16 cellular contexts compared by ENCODE assay signal in genomic region chr13:97119899-97120745, GRCh38.
A peak's percentile ranks its signal among the peaks of the same experiment; 100 is the strongest.
DNase-seq lines count a peak whose midpoint lies in the region; ATAC-seq and TF ChIP-seq lines count a peak whose summit lies in the region.
"Had no signal": no experiment of that assay in that cellular context is flagged by ENCODE, and none has a peak within 500 bp of the region (broad histone marks: within the 10 kb centered on the region; RNA-seq: fewer than 3 reads in every experiment).

No MANE protein-coding gene starts in this region.

- H3K18ac ChIP-seq in IMR-90 (ENCODE audit: low read depth, low read length) = peak overlapping the region; percentile 74; the same call in 1 of the 2 replicates

- TF ChIP-seq RAD21 in SK-N-SH (IDR thresholded peaks at IDR 0.05; ENCODE audit: low read length) (no peak), IMR-90 (IDR thresholded peaks at IDR 0.05; ENCODE audit: low read length) (no peak)

- H2AFZ ChIP-seq in SK-N-SH (ENCODE audit: low read depth) (no peak overlapping the region), IMR-90 (replicated peaks; ENCODE audit: low read length, poor library complexity) (no peak overlapping the region)

- peak overlapping the region; percentile 23; the same call in 1 of the 3 replicates for H2BK15ac ChIP-seq in IMR-90 (ENCODE audit: low read depth, low read length)

- ATAC-seq in SK-N-SH treated with all-trans-retinoic acid at 6 μM for 48 hours = no peak
- no peak for ATAC-seq in IMR-90 (ENCODE audit: low read depth)
- ATAC-seq in HG03108 (IDR thresholded peaks at IDR 0.05; ENCODE audit: unreplicated experiment) = no peak
- ATAC-seq in heart left ventricle = no peak
- ATAC-seq: CD8-positive, alpha-beta T cell; K562 had no signal

- POLR2A ChIA-PET in SK-N-SH (lab: Yijun Ruan, JAX) (no interaction called here), IMR-90 (lab: Charles Lee; ENCODE audit: unreplicated experiment) (no interaction called here)

- no peak for TF ChIP-seq EP300 in SK-N-SH (IDR thresholded peaks at IDR 0.05; ENCODE audit: borderline replicate concordance in 1 of 2, low read depth in 1 of 2, low read length in 1 of 2)

- H3K4ac ChIP-seq in IMR-90 (ENCODE audit: low read depth, low read length) = peak overlapping the region; percentile 38; the same call in 1 of the 2 replicates

- H3K36me3 ChIP-seq in SK-N-SH (replicated peaks in 1 of 2; ENCODE audit: control insufficient read depth in 1 of 2, insufficient read depth in 2 of 2, low read length in 1 of 2) (no peaks in the 10 kb centered on the region), IMR-90 (ENCODE audit: control insufficient read depth, insufficient read depth, low read length) (no peaks in the 10 kb centered on the region), heart left ventricle (no peaks in the 10 kb centered on the region), left ventricle myocardium inferior (no peaks in the 10 kb centered on the region)
- H3K36me3 ChIP-seq: stomach had no signal

- no peak for TF ChIP-seq POLR2A in IMR-90 (IDR thresholded peaks at IDR 0.05; ENCODE audit: low read depth, low read length)
- TF ChIP-seq POLR2A in heart left ventricle (IDR thresholded peaks at IDR 0.05) = no peak

- DNase-seq in SK-N-SH (no peak), IMR-90 (peak; percentile 64), choroid plexus epithelial cell (ENCODE audit: low read depth) (peak; percentile 64), putamen (ENCODE audit: low spot score) (peak; percentile 53), heart left ventricle (no peak), left ventricle myocardium inferior (no peak)
- DNase-seq: activated CD8-positive, alpha-beta memory T cell treated with anti-CD3 and anti-CD28 coated beads, Interleukin-2, amount 50 U/mL, for 4 hours; CD8-positive, alpha-beta T cell; NCI-H510A; OCI-M1; stomach; SW 1271 had no signal

- H2AK5ac ChIP-seq in IMR-90 (ENCODE audit: low read depth, low read length) = peak overlapping the region; percentile 65

- H3K4me2 ChIP-seq in SK-N-SH = no peak overlapping the region
- no peak overlapping the region for H3K4me2 ChIP-seq in IMR-90 (ENCODE audit: low read depth, low read length)

- no peak overlapping the region for H4K8ac ChIP-seq in IMR-90 (ENCODE audit: low read depth in 2 of 2, low read length in 2 of 2)

- peak overlapping the region; percentile 23 for H2BK120ac ChIP-seq in IMR-90 (ENCODE audit: low read depth, low read length)

- 82% methylated on average over 5 of the region's 5 CpGs for WGBS in SK-N-SH (ENCODE audit: low lambda C conversion rate)
- WGBS in IMR-90 (ENCODE audit: extremely low coverage in 2 of 2, insufficient read length in 1 of 2), 2 experiments = 33% methylated on average over 1 of the region's 5 CpGs; no CpG with 5 or more reads in 1 of the 2 experiments
- WGBS in heart left ventricle, 4 donors = 93 to 95% (median 93%) methylated on average over 5 of the region's 5 CpGs

- H3K9ac ChIP-seq in SK-N-SH (no peak overlapping the region), IMR-90 (ENCODE audit: low read depth, low read length) (no peak overlapping the region)

- CTCF ChIA-PET in SK-N-SH (lab: Yijun Ruan, JAX) (interaction anchor here (1.0 kb wide), 2 partner anchors 10 to 11 kb away, joined by 3 to 7 read pairs; no protein-coding TSS in a partner anchor), IMR-90 (lab: Yijun Ruan, JAX) (interaction anchor here (0.6 to 1.0 kb wide), 2 partner anchors 102 to 1480 kb away, joined by 3 to 4 read pairs; partner anchors contain the start of gene MBNL2)

- H3K4me1 ChIP-seq in SK-N-SH (ENCODE audit: control insufficient read depth in 1 of 2, insufficient read depth in 2 of 2, low read depth in 1 of 2, low read length in 1 of 2) = peaks cover 7 to 57% of the 10 kb centered on the region in 2 experiments
- H3K4me1 ChIP-seq in IMR-90 (ENCODE audit: control insufficient read depth, insufficient read depth, low read length) = peaks cover 24% of the 10 kb centered on the region
- H3K4me1 ChIP-seq in heart left ventricle = peaks cover 0 to 49% (median 29%) of the 10 kb centered on the region in 12 donors
- peaks cover 62% of the 10 kb centered on the region for H3K4me1 ChIP-seq in left ventricle myocardium inferior

- 0 out of 2 replicates have a peak overlapping the region, but pooled peaks have one; percentile 46 for H3K14ac ChIP-seq in IMR-90 (replicated peaks; ENCODE audit: low read depth, low read length)

- H4K20me1 ChIP-seq in SK-N-SH (ENCODE audit: insufficient read depth) (no peaks in the 10 kb centered on the region), IMR-90 (ENCODE audit: insufficient read depth, low read length) (no peaks in the 10 kb centered on the region)

- no peaks in the 10 kb centered on the region for H3K9me2 ChIP-seq in SK-N-SH

- no peak overlapping the region for H2AK9ac ChIP-seq in IMR-90 (replicated peaks; ENCODE audit: low read depth, low read length, poor library complexity)

- no peak overlapping the region for H4K5ac ChIP-seq in IMR-90 (ENCODE audit: low read depth, low read length)

- H3K9me1 ChIP-seq in IMR-90 (ENCODE audit: insufficient read depth, low read length) = peaks cover 23% of the 10 kb centered on the region

- peak overlapping the region; percentile 2; the same call in 1 of the 2 replicates for H2BK20ac ChIP-seq in IMR-90 (ENCODE audit: low read depth, low read length)

- no peak overlapping the region for H3K56ac ChIP-seq in IMR-90 (ENCODE audit: extremely low read depth, insufficient read depth, low read length)

- intact Hi-C loops in IMR-90 (cut with micrococcal nuclease) = loop anchor here (10.0 kb wide), 1 partner anchor 455 kb away; no protein-coding TSS in a partner anchor
- intact Hi-C loops in heart left ventricle (cut with DNase I) = no loop called here
- intact Hi-C loops in left ventricle myocardium inferior (cut with micrococcal nuclease) = loop anchor here (5.0 kb wide), 1 partner anchor 222 kb away; no protein-coding TSS in a partner anchor

- dilution Hi-C loops in IMR-90 (cut with HindIII; ENCODE audit: low sequenced_read_pairs, unreplicated experiment) = no loop called here

- H3F3A ChIP-seq in SK-N-SH (replicated peaks; ENCODE audit: insufficient read depth) = peaks cover 46% of the 10 kb centered on the region

- no peak overlapping the region for H3K4me3 ChIP-seq in SK-N-SH (ENCODE audit: low read depth in 2 of 2, low read length in 1 of 2)
- H3K4me3 ChIP-seq in IMR-90 (ENCODE audit: insufficient read depth, low read depth, low read length) = no peak overlapping the region
- no peak overlapping the region for H3K4me3 ChIP-seq in choroid plexus epithelial cell (ENCODE audit: low read depth, low read length)
- no peak overlapping the region for H3K4me3 ChIP-seq in heart left ventricle
- no peak overlapping the region for H3K4me3 ChIP-seq in left ventricle myocardium inferior
- H3K4me3 ChIP-seq: K562, stomach had no signal

- H3K27ac ChIP-seq in SK-N-SH (ENCODE audit: low read depth in 2 of 2, low read length in 1 of 2) (no peak overlapping the region; a peak in 2 of 4 replicates), IMR-90 (ENCODE audit: insufficient read depth, low read length) (no peak overlapping the region), heart left ventricle (no peak overlapping the region), left ventricle myocardium inferior (replicated peaks) (no peak overlapping the region)
- H3K27ac ChIP-seq: 22Rv1, stomach had no signal

- H2BK5ac ChIP-seq in IMR-90 (ENCODE audit: low read depth, low read length, poor library complexity, severe bottlenecking) = no peak overlapping the region

- in situ Hi-C loops in IMR-90 (cut with MboI; ENCODE audit: low sequenced_read_pairs) = loop anchor here (5.0 to 10.0 kb wide), 2 partner anchors 92 to 235 kb away; no protein-coding TSS in a partner anchor

- H4K91ac ChIP-seq in IMR-90 (ENCODE audit: insufficient read depth, low read depth, low read length) = peak overlapping the region; percentile 21; the same call in 1 of the 2 replicates

- BruUV-seq in IMR-90 (replicated peaks; lab: Mats Ljungman, UMichigan) = no TSS peak

- H3K27me3 ChIP-seq in SK-N-SH (ENCODE audit: insufficient read depth) = no peaks in the 10 kb centered on the region
- H3K27me3 ChIP-seq in IMR-90 (ENCODE audit: control insufficient read depth, insufficient read depth, low read length) = no peaks in the 10 kb centered on the region
- H3K27me3 ChIP-seq in heart left ventricle = no peaks in the 10 kb centered on the region
- no peaks in the 10 kb centered on the region for H3K27me3 ChIP-seq in left ventricle myocardium inferior (ENCODE audit: low read depth)
- H3K27me3 ChIP-seq: stomach had no signal

- H3K9me3 ChIP-seq in SK-N-SH (no peaks in the 10 kb centered on the region), IMR-90 (ENCODE audit: control insufficient read depth, insufficient read depth, low read length) (no peaks in the 10 kb centered on the region), heart left ventricle (no peaks in the 10 kb centered on the region), left ventricle myocardium inferior (replicated peaks) (no peaks in the 10 kb centered on the region)
- H3K9me3 ChIP-seq: stomach had no signal

- H3K79me2 ChIP-seq in SK-N-SH (ENCODE audit: insufficient read depth) = no peaks in the 10 kb centered on the region; the same call in 1 of the 2 replicates

- TF ChIP-seq CTCF in SK-N-SH (IDR thresholded peaks at IDR 0.05) (no peak), IMR-90 (conservative IDR thresholded peaks at IDR 0.05; ENCODE audit: low read depth, low read length) (no peak), choroid plexus epithelial cell (conservative IDR thresholded peaks at IDR 0.05; ENCODE audit: low read depth, low read length) (no peak), heart left ventricle (IDR thresholded peaks at IDR 0.05) (no peak), left ventricle myocardium inferior (IDR thresholded peaks at IDR 0.05; ENCODE audit: borderline replicate concordance) (no peak)

- H3K79me1 ChIP-seq in IMR-90 (ENCODE audit: low read depth in 1 of 2, low read length in 2 of 2) = peaks cover 0 to 3% of the 10 kb centered on the region in 2 experiments; a peak in 1 of 4 replicates

- H3K23ac ChIP-seq in IMR-90 (ENCODE audit: low read depth, low read length) = peak overlapping the region; percentile 52; the same call in 1 of the 2 replicates

TF ChIP-seq in SK-N-SH, 30 proteins besides CTCF, POLR2A, EP300 and RAD21 (continues in another document):
- no peak for TF ChIP-seq SIN3A (IDR thresholded peaks at IDR 0.05; ENCODE audit: borderline replicate concordance, low read depth, low read length)

TF ChIP-seq in SK-N-SH treated with all-trans-retinoic acid at 6 μM for 48 hours, 23 proteins besides CTCF, POLR2A, EP300 and RAD21 (continues in another document):
- TF ChIP-seq ZC3H10 (CRISPR knock-in tag; IDR thresholded peaks at IDR 0.05) = no peak

TF ChIP-seq in IMR-90, 13 proteins besides CTCF, POLR2A, EP300 and RAD21 (continues in another document):
- peak; percentile 36; the same call in 1 of the 2 replicates for TF ChIP-seq USF2 (IDR thresholded peaks at IDR 0.05; ENCODE audit: low read depth, low read length)

Comparison
In these comparisons a context has a peak if more than half of its experiments do, and no peak if none do; other contexts are left out.
1. intact Hi-C loops: an anchor here in IMR-90 (10.0 kb wide) and left ventricle myocardium inferior (5.0 kb wide); none called in heart left ventricle.
2. DNase-seq: peak in IMR-90 (single experiment), choroid plexus epithelial cell (single experiment) and putamen (single experiment); none in SK-N-SH (single experiment), heart left ventricle (0 of 5) and left ventricle myocardium inferior (single experiment).